ENCODE assay signal across 9 cellular contexts in genomic region chr12:75560167-75560566, GRCh38. TPM values are rescaled to one million over a fixed set of nuclear protein-coding genes. Genes with fewer than 3 reads are reported as not detected.
DNase-seq lines count a peak whose midpoint lies in the region; ATAC-seq and TF ChIP-seq lines count a peak whose summit lies in the region.
"Had no signal": no experiment of that assay in that cellular context is flagged by ENCODE, and none has a peak within 500 bp of the region (broad histone marks: within the 10 kb centered on the region; RNA-seq: fewer than 3 reads in every experiment).

No MANE protein-coding gene starts in this region.

- H3K4me3 Mint-ChIP-seq in CD4-positive, alpha-beta memory T cell: no peak overlapping the region
- H3K4me3 Mint-ChIP-seq: activated T-cell treated with anti-CD3 and anti-CD28 coated beads, Interleukin-2, amount 50 U/mL, for 72 hours had no signal

- intact Hi-C loops in left lung (cut with DNase I): loop anchor here in 1 of 2 donors (10.0 kb wide), 1 partner anchor 475 kb away; the partner anchor contains the start of gene PHLDA1
- intact Hi-C loops in CD4-positive, alpha-beta memory T cell (cut with micrococcal nuclease): loop anchor here (1.0 kb wide), 1 partner anchor 477 kb away; no protein-coding TSS in a partner anchor

- DNase-seq in COLO829 (ENCODE audit: low spot score): peak; percentile 90
- DNase-seq in amniotic epithelial cell (ENCODE audit: low read depth): peak; percentile 48
- DNase-seq in left lung: no peak
- DNase-seq in COLO668 (lab: John Stamatoyannopoulos, UW; ENCODE audit: unreplicated experiment): no peak
- DNase-seq in CD4-positive, alpha-beta memory T cell: no peak
- no peak for DNase-seq in SKM-1 treated with dmso at 0.1 percent for 144 hours (lab: John Stamatoyannopoulos, UW; ENCODE audit: unreplicated experiment)
- DNase-seq: activated T-cell treated with anti-CD3 and anti-CD28 coated beads, Interleukin-2, amount 50 U/mL, for 72 hours had no signal

- ATAC-seq in HG03565 (IDR thresholded peaks at IDR 0.05; ENCODE audit: unreplicated experiment) (peak; percentile 53), left lung (peak; percentile 98), HG03442 (IDR thresholded peaks at IDR 0.05; ENCODE audit: unreplicated experiment) (no peak)
- ATAC-seq: activated T-cell treated with anti-CD3 and anti-CD28 coated beads, Interleukin-2, amount 50 U/mL, for 72 hours had no signal

- H3K4me1 ChIP-seq in left lung: no peaks in the 10 kb centered on the region
- H3K4me1 ChIP-seq in CD4-positive, alpha-beta memory T cell (ENCODE audit: insufficient read depth, low read length): no peaks in the 10 kb centered on the region

- TF ChIP-seq CTCF in left lung (IDR thresholded peaks at IDR 0.05): peak in 1 of 2 donors; percentile 28

- no peaks in the 10 kb centered on the region for H3K36me3 Mint-ChIP-seq in CD4-positive, alpha-beta memory T cell

- no peak overlapping the region for H3K4me3 ChIP-seq in left lung
- no peak overlapping the region for H3K4me3 ChIP-seq in CD4-positive, alpha-beta memory T cell (ENCODE audit: low read length in 2 of 2)

- H3K9me3 Mint-ChIP-seq in CD4-positive, alpha-beta memory T cell: no peaks in the 10 kb centered on the region
- H3K9me3 Mint-ChIP-seq: activated T-cell treated with anti-CD3 and anti-CD28 coated beads, Interleukin-2, amount 50 U/mL, for 72 hours had no signal

- H3K27me3 ChIP-seq in left lung: no peaks in the 10 kb centered on the region
- H3K27me3 ChIP-seq in CD4-positive, alpha-beta memory T cell (ENCODE audit: insufficient read depth, low read length): no peaks in the 10 kb centered on the region

- no peaks in the 10 kb centered on the region for H3K4me1 Mint-ChIP-seq in CD4-positive, alpha-beta memory T cell

- no peaks in the 10 kb centered on the region for H3K9me3 ChIP-seq in left lung
- no peaks in the 10 kb centered on the region for H3K9me3 ChIP-seq in CD4-positive, alpha-beta memory T cell (ENCODE audit: control insufficient read depth in 1 of 2, low read length in 2 of 2)

- CTCF ChIA-PET in CD4-positive, alpha-beta memory T cell (lab: Charles Lee; ENCODE audit: partially characterized antibody): interaction anchor here (0.7 to 1.3 kb wide), 3 partner anchors 191 to 895 kb away, joined by 3 to 7 read pairs (median 4); no protein-coding TSS in a partner anchor

- no peaks in the 10 kb centered on the region for H3K36me3 ChIP-seq in left lung
- H3K36me3 ChIP-seq in CD4-positive, alpha-beta memory T cell (ENCODE audit: insufficient read depth, low read length): no peaks in the 10 kb centered on the region

- H3K27ac Mint-ChIP-seq in CD4-positive, alpha-beta memory T cell: no peak overlapping the region
- H3K27ac Mint-ChIP-seq: activated T-cell treated with anti-CD3 and anti-CD28 coated beads, Interleukin-2, amount 50 U/mL, for 72 hours had no signal

- H3K27ac ChIP-seq in left lung: no peak overlapping the region
- H3K27ac ChIP-seq in CD4-positive, alpha-beta memory T cell (ENCODE audit: low read depth, low read length): no peak overlapping the region

- H3K27me3 Mint-ChIP-seq in CD4-positive, alpha-beta memory T cell: peaks cover 8 to 12% of the 10 kb centered on the region in 2 donors

- POLR2A ChIA-PET in CD4-positive, alpha-beta memory T cell (lab: Charles Lee; ENCODE audit: partially characterized antibody): no interaction called here

RNA-seq across cellular contexts. Expression of gene KRR1, which starts 48.8 kb away (rescaled TPM):
- total RNA-seq in left lung: 10 to 100 TPM; 37.5 to 42.0 TPM
- total RNA-seq in CD4-positive, alpha-beta memory T cell: 10 to 100 TPM; 60.7 to 65.0 TPM
- polyA plus RNA-seq in CD4-positive, alpha-beta memory T cell: 10 to 100 TPM; 51.2 to 66.1 TPM

Comparison
In these comparisons a context has a peak if more than half of its experiments do, and no peak if none do; other contexts are left out.
1. DNase-seq: peak in COLO829 (single experiment) and amniotic epithelial cell (single experiment); none in left lung (0 of 2), COLO668 (single experiment), CD4-positive, alpha-beta memory T cell (0 of 5) and SKM-1 treated with dmso at 0.1 percent for 144 hours (single experiment).